15 cellular contexts compared by ENCODE assay signal in genomic region chr16:24508614-24509013, GRCh38. TPM values are rescaled to one million over a fixed set of nuclear protein-coding genes. Genes with fewer than 3 reads are reported as not detected.
DNase-seq lines count a peak whose midpoint lies in the region; ATAC-seq and TF ChIP-seq lines count a peak whose summit lies in the region.
"Had no signal": no experiment of that assay in that cellular context is flagged by ENCODE, and none has a peak within 500 bp of the region (broad histone marks: within the 10 kb centered on the region; RNA-seq: fewer than 3 reads in every experiment).

No MANE protein-coding gene starts in this region.

- H3K14ac ChIP-seq in mesenchymal stem cell (ENCODE audit: low read length in 2 of 2), result no peak overlapping the region

- no peak for ATAC-seq in natural killer cell treated with Interleukin-12 subunit alpha and Interleukin-12 subunit beta and Interleukin-15 and Interleukin-18, amount 100 ng/mL, for 72 hours
- ATAC-seq in GM18907 (IDR thresholded peaks at IDR 0.05; ENCODE audit: unreplicated experiment), result no peak
- ATAC-seq: stimulated activated naive CD8-positive, alpha-beta T cell treated with anti-CD3 and anti-CD28 coated beads, Interleukin-15, Interleukin-2, amounts not matched to agents 100 U/mL and 50 U/mL, for 24 hours had no signal

- H3K27ac ChIP-seq in mesenchymal stem cell (ENCODE audit: low read length, poor library complexity, severe bottlenecking), result no peak overlapping the region
- H3K27ac ChIP-seq: parathyroid adenoma, Peyer's patch had no signal

- H3K36me3 Mint-ChIP-seq in chondrocyte (ENCODE audit: low read depth), result no peaks in the 10 kb centered on the region
- H3K36me3 Mint-ChIP-seq in natural killer cell treated with Interleukin-12 subunit alpha and Interleukin-12 subunit beta and Interleukin-15 and Interleukin-18, amount 100 ng/mL, for 72 hours, result no peaks in the 10 kb centered on the region

- no peak overlapping the region for H2AFZ ChIP-seq in mesenchymal stem cell (ENCODE audit: low read depth, low read length)
- H2AFZ ChIP-seq: parathyroid adenoma had no signal

- H3K27me3 Mint-ChIP-seq in chondrocyte (ENCODE audit: low read depth), result peaks cover 21% of the 10 kb centered on the region
- H3K27me3 Mint-ChIP-seq in natural killer cell treated with Interleukin-12 subunit alpha and Interleukin-12 subunit beta and Interleukin-15 and Interleukin-18, amount 100 ng/mL, for 72 hours, result peaks cover 0 to 2% of the 10 kb centered on the region in 2 donors

- H3K79me1 ChIP-seq in mesenchymal stem cell (replicated peaks; ENCODE audit: low read length, poor library complexity, severe bottlenecking), result no peaks in the 10 kb centered on the region

- H3K4me1 ChIP-seq in mesenchymal stem cell (ENCODE audit: control insufficient read depth, insufficient read depth, low read depth, low read length), result no peaks in the 10 kb centered on the region
- H3K4me1 ChIP-seq: parathyroid adenoma, Peyer's patch had no signal

- H3K23ac ChIP-seq in mesenchymal stem cell (ENCODE audit: low read length in 2 of 2), result no peak overlapping the region

- H3K9me3 ChIP-seq in mesenchymal stem cell (ENCODE audit: control insufficient read depth, low read length), result no peaks in the 10 kb centered on the region
- H3K9me3 ChIP-seq: Caco-2, Peyer's patch had no signal

- H2AK5ac ChIP-seq in mesenchymal stem cell (ENCODE audit: low read length, severe bottlenecking), result no peak overlapping the region

- TF ChIP-seq CTCF in chondrocyte (IDR thresholded peaks at IDR 0.05), result no peak

- no peaks in the 10 kb centered on the region for H3K9me3 Mint-ChIP-seq in chondrocyte (ENCODE audit: low read depth)
- no peaks in the 10 kb centered on the region for H3K9me3 Mint-ChIP-seq in natural killer cell treated with Interleukin-12 subunit alpha and Interleukin-12 subunit beta and Interleukin-15 and Interleukin-18, amount 100 ng/mL, for 72 hours
- H3K9me3 Mint-ChIP-seq: dendritic cell treated with granulocyte-macrophage colony-stimulating factor and Interleukin-4, amounts not matched to agents 40 ng/mL and 50 ng/mL, for 4 days had no signal

- peak overlapping the region; percentile 63 for H3K27ac Mint-ChIP-seq in chondrocyte (ENCODE audit: unreplicated experiment)
- H3K27ac Mint-ChIP-seq in natural killer cell treated with Interleukin-12 subunit alpha and Interleukin-12 subunit beta and Interleukin-15 and Interleukin-18, amount 100 ng/mL, for 72 hours, result no peak overlapping the region
- H3K27ac Mint-ChIP-seq: dendritic cell treated with granulocyte-macrophage colony-stimulating factor and Interleukin-4, amounts not matched to agents 40 ng/mL and 50 ng/mL, for 4 days had no signal

- H4K91ac ChIP-seq in mesenchymal stem cell (ENCODE audit: low read length), result no peak overlapping the region

- peaks cover 10 to 12% of the 10 kb centered on the region in 2 experiments for H3K27me3 ChIP-seq in mesenchymal stem cell (ENCODE audit: control insufficient read depth in 1 of 2, insufficient read depth in 1 of 2, low read length in 2 of 2)
- H3K27me3 ChIP-seq: Peyer's patch had no signal

- no peak overlapping the region for H2BK12ac ChIP-seq in mesenchymal stem cell (ENCODE audit: low read length in 2 of 2)

- no peak overlapping the region for H3K18ac ChIP-seq in mesenchymal stem cell (ENCODE audit: low read depth in 1 of 2, low read length in 2 of 2)

- H3K4me2 ChIP-seq in mesenchymal stem cell (ENCODE audit: low read length, poor library complexity, severe bottlenecking), result no peak overlapping the region

- no peak overlapping the region for H3K4ac ChIP-seq in mesenchymal stem cell (ENCODE audit: low read depth in 1 of 2, low read length in 2 of 2)

- H3K4me3 ChIP-seq in mesenchymal stem cell (ENCODE audit: insufficient read depth in 1 of 2, low read depth in 1 of 2, low read length in 2 of 2), result no peak overlapping the region
- H3K4me3 ChIP-seq: Peyer's patch had no signal

- no peak overlapping the region for H2BK120ac ChIP-seq in mesenchymal stem cell (ENCODE audit: low read depth, low read length)

- 60% methylated on average over 3 of the region's 3 CpGs for WGBS in mesenchymal stem cell

- no peak overlapping the region for H3K9ac ChIP-seq in mesenchymal stem cell (ENCODE audit: low read length)
- H3K9ac ChIP-seq: parathyroid adenoma had no signal

- H2BK5ac ChIP-seq in mesenchymal stem cell (ENCODE audit: low read depth, low read length, poor library complexity, severe bottlenecking), result no peak overlapping the region

- H3K4me3 Mint-ChIP-seq in chondrocyte (ENCODE audit: unreplicated experiment), result no peak overlapping the region
- H3K4me3 Mint-ChIP-seq in natural killer cell treated with Interleukin-12 subunit alpha and Interleukin-12 subunit beta and Interleukin-15 and Interleukin-18, amount 100 ng/mL, for 72 hours, result no peak overlapping the region
- H3K4me3 Mint-ChIP-seq: dendritic cell treated with granulocyte-macrophage colony-stimulating factor and Interleukin-4, amounts not matched to agents 40 ng/mL and 50 ng/mL, for 4 days had no signal

- H3K4me1 Mint-ChIP-seq in chondrocyte (ENCODE audit: low read depth), result peaks cover 6% of the 10 kb centered on the region
- no peaks in the 10 kb centered on the region for H3K4me1 Mint-ChIP-seq in natural killer cell treated with Interleukin-12 subunit alpha and Interleukin-12 subunit beta and Interleukin-15 and Interleukin-18, amount 100 ng/mL, for 72 hours (ENCODE audit: low read depth in 2 of 2)

- H4K8ac ChIP-seq in mesenchymal stem cell (ENCODE audit: low read length), result no peak overlapping the region

- H2BK15ac ChIP-seq in mesenchymal stem cell (ENCODE audit: low read depth, poor library complexity, severe bottlenecking), result no peak overlapping the region

- peak; percentile 76 for DNase-seq in AG20443 (ENCODE audit: low spot score)
- peak; percentile 13 for DNase-seq in NCI-H69 (lab: John Stamatoyannopoulos, UW)
- DNase-seq in chondrocyte (ENCODE audit: low spot score), result no peak
- DNase-seq in mesenchymal stem cell, result peak; percentile 75
- DNase-seq in OCI-M1 (lab: John Stamatoyannopoulos, UW), result no peak
- DNase-seq in natural killer cell treated with Interleukin-12 subunit alpha and Interleukin-12 subunit beta and Interleukin-15 and Interleukin-18, amount 100 ng/mL, for 72 hours (ENCODE audit: low spot score), result no peak
- no peak for DNase-seq in mesenteric fat pad (ENCODE audit: low spot score)
- DNase-seq: activated naive CD4-positive, alpha-beta T cell treated with anti-CD3 and anti-CD28 coated beads, Interleukin-2, amount 50 U/mL, for 16 hours; Caco-2; Peyer's patch; stimulated activated CD4-positive, alpha-beta T cell treated with anti-CD3 and anti-CD28 coated beads, Interleukin-2, amount 100 ng/mL, for 48 hours; stimulated activated naive CD8-positive, alpha-beta T cell treated with anti-CD3 and anti-CD28 coated beads, Interleukin-15, Interleukin-2, amounts not matched to agents 100 U/mL and 50 U/mL, for 24 hours had no signal

- no peaks in the 10 kb centered on the region for H3K36me3 ChIP-seq in mesenchymal stem cell (ENCODE audit: control insufficient read depth in 1 of 2, insufficient read depth in 2 of 2, low read depth in 1 of 2, low read length in 2 of 2)
- H3K36me3 ChIP-seq: Peyer's patch had no signal

RNA-seq across cellular contexts. Expression of gene RBBP6, which starts 30.8 kb away (rescaled TPM):
- total RNA-seq in chondrocyte (30.9 to 40.8 TPM (median 33.0 TPM) in 3 replicates), mesenteric fat pad (46.1 TPM)
- polyA plus RNA-seq in mesenchymal stem cell (2013, experiment 1 of 2), result 30.1 TPM
- 30.6 TPM for polyA plus RNA-seq in mesenchymal stem cell (2013, experiment 2 of 2)
- 10 to 100 TPM; 64.0 to 69.5 TPM for total RNA-seq in natural killer cell treated with Interleukin-12 subunit alpha and Interleukin-12 subunit beta and Interleukin-15 and Interleukin-18, amount 100 ng/mL, for 72 hours

Comparison
In these comparisons a context has a peak if more than half of its experiments do, and no peak if none do; other contexts are left out.
1. DNase-seq: peak in AG20443 (single experiment), NCI-H69 (single experiment) and mesenchymal stem cell (single experiment); none in chondrocyte (single experiment), OCI-M1 (single experiment), natural killer cell treated with Interleukin-12 subunit alpha and Interleukin-12 subunit beta and Interleukin-15 and Interleukin-18, amount 100 ng/mL, for 72 hours (single experiment) and mesenteric fat pad (single experiment).